1 cellular context compared by ENCODE assay signal in the genomic region with DNA sequence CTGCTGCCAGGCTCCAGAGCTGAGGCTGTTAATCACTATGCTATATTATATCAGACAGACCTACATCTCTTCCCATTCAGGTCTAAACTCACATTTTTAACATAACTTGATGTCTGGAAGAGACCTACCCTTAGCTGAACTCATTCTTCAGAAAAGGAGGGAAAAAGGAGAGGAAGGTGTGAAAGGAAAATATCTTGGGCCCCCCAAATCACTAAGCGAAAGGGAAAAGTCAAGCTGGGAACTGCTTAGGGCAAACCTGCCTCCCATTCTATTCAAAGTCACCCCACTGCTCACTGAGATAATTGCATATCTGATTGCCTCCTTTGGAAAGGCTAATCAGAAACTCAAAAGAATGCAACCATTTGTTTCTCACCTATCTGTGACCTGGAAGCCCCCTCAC.
TF ChIP-seq lines count a peak whose summit lies in the region.

No MANE protein-coding gene starts in this region.

TF ChIP-seq in GM23338, 12 proteins besides CTCF, POLR2A, EP300 and RAD21 (continued from another document):
- TF ChIP-seq, protein P1, sequence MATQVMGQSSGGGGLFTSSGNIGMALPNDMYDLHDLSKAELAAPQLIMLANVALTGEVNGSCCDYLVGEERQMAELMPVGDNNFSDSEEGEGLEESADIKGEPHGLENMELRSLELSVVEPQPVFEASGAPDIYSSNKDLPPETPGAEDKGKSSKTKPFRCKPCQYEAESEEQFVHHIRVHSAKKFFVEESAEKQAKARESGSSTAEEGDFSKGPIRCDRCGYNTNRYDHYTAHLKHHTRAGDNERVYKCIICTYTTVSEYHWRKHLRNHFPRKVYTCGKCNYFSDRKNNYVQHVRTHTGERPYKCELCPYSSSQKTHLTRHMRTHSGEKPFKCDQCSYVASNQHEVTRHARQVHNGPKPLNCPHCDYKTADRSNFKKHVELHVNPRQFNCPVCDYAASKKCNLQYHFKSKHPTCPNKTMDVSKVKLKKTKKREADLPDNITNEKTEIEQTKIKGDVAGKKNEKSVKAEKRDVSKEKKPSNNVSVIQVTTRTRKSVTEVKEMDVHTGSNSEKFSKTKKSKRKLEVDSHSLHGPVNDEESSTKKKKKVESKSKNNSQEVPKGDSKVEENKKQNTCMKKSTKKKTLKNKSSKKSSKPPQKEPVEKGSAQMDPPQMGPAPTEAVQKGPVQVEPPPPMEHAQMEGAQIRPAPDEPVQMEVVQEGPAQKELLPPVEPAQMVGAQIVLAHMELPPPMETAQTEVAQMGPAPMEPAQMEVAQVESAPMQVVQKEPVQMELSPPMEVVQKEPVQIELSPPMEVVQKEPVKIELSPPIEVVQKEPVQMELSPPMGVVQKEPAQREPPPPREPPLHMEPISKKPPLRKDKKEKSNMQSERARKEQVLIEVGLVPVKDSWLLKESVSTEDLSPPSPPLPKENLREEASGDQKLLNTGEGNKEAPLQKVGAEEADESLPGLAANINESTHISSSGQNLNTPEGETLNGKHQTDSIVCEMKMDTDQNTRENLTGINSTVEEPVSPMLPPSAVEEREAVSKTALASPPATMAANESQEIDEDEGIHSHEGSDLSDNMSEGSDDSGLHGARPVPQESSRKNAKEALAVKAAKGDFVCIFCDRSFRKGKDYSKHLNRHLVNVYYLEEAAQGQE (IDR thresholded peaks at IDR 0.05; ENCODE audit: unreplicated experiment): no peak
